7 cellular contexts compared by ENCODE assay signal in genomic region chr3:19934098-19934566, GRCh38. TPM values are rescaled to one million over a fixed set of nuclear protein-coding genes. Genes with fewer than 3 reads are reported as not detected.
DNase-seq lines count a peak whose midpoint lies in the region; ATAC-seq, FAIRE-seq and TF ChIP-seq lines count a peak whose summit lies in the region.

TSS of gene EFHB (minus strand) at chr3:19934217. CDS start at chr3:19934018, 199 bp downstream.

- H3K27ac ChIP-seq in HEK293 (ENCODE audit: extremely low read depth, low read depth, low read length) (no peak within 1 kb of the TSS), body of pancreas (no peak within 1 kb of the TSS), kidney (ENCODE audit: low read depth in 2 of 2, low read length in 2 of 2) (no peak within 1 kb of the TSS)

- peaks cover 17% of the 10 kb centered on the region for H3K4me1 Mint-ChIP-seq in nephron progenitor cell

- no peak for FAIRE-seq in kidney (lab: Jason Lieb, UNC)

- POLR2A ChIA-PET in HEK293 (lab: Yijun Ruan, JAX): no interaction called here

- H3K27me3 Mint-ChIP-seq in nephron progenitor cell (ENCODE audit: low read depth, poor library complexity): peaks cover 11% of the 10 kb centered on the region

- H3K27ac Mint-ChIP-seq in nephron progenitor cell: peak within 1 kb of the TSS; percentile 95

- intact Hi-C loops in body of pancreas (cut with DNase I): no loop called here
- intact Hi-C loops in posterior cingulate gyrus (cut with DNase I): no loop called here
- intact Hi-C loops in kidney (cut with DNase I): no loop called here

- no peak for TF ChIP-seq POLR2A in body of pancreas (IDR thresholded peaks at IDR 0.05)

- DNase-seq in NCI-H2171 treated with DMSO at 0.1 percent for 48 hours (lab: John Stamatoyannopoulos, UW) (peak; percentile 21), body of pancreas (peak; percentile 40 to 65 (median 58)), nephron progenitor cell (peak; percentile 68), G401 (ENCODE audit: low spot score) (no peak), posterior cingulate gyrus (no peak), kidney (no peak)

- H3K27me3 ChIP-seq in body of pancreas: no peaks in the 10 kb centered on the region

- H3K4me1 ChIP-seq in HEK293 (ENCODE audit: control insufficient read depth, insufficient read depth, low read length) (no peaks in the 10 kb centered on the region), body of pancreas (no peaks in the 10 kb centered on the region), kidney (ENCODE audit: control insufficient read depth in 1 of 2, insufficient read depth in 1 of 2, low read depth in 1 of 2, low read length in 2 of 2) (no peaks in the 10 kb centered on the region)

- no peak within 1 kb of the TSS for H3K4me3 ChIP-seq in HEK293 (ENCODE audit: low read depth, low read length)
- H3K4me3 ChIP-seq in body of pancreas: no peak within 1 kb of the TSS
- no peak within 1 kb of the TSS for H3K4me3 ChIP-seq in kidney (ENCODE audit: low read length in 2 of 2)

- ATAC-seq in body of pancreas: peak; percentile 40

- TF ChIP-seq CTCF in HEK293 (tag by site-specific recombination; IDR thresholded peaks at IDR 0.05) (no peak), body of pancreas (IDR thresholded peaks at IDR 0.05) (no peak), nephron progenitor cell (IDR thresholded peaks at IDR 0.05) (no peak), kidney (IDR thresholded peaks at IDR 0.05; ENCODE audit: borderline replicate concordance, extremely low read depth, insufficient read depth) (no peak)

- H3K9ac ChIP-seq in kidney (ENCODE audit: low read length in 2 of 2): no peak within 1 kb of the TSS

- H3K36me3 ChIP-seq in HEK293 (ENCODE audit: control insufficient read depth in 2 of 2, insufficient read depth in 1 of 2, low read length in 2 of 2) (no peaks in the 10 kb centered on the region), body of pancreas (replicated peaks in 1 of 2; ENCODE audit: insufficient read depth in 1 of 2, low read depth in 2 of 2) (no peaks in the 10 kb centered on the region), kidney (ENCODE audit: control insufficient read depth in 1 of 2, insufficient read depth in 2 of 2, low read length in 2 of 2) (no peaks in the 10 kb centered on the region)

- in situ Hi-C loops in G401 (cut with HindIII; ENCODE audit: low sequenced_read_pairs): no loop called here

- no peaks in the 10 kb centered on the region for H3K9me3 Mint-ChIP-seq in nephron progenitor cell

- H3K4me3 Mint-ChIP-seq in nephron progenitor cell: peak within 1 kb of the TSS; percentile 5

- CTCF ChIA-PET in HEK293 (lab: Yijun Ruan, JAX): no interaction called here

- 30 to 40% methylated on average over 4 to 5 of the region's 5 CpGs for WGBS in body of pancreas, 2 donors

- H3K36me3 Mint-ChIP-seq in nephron progenitor cell (ENCODE audit: low read depth): no peaks in the 10 kb centered on the region

- H3K9me3 ChIP-seq in HEK293 (ENCODE audit: control insufficient read depth, insufficient read depth, low read depth, low read length) (no peaks in the 10 kb centered on the region), body of pancreas (no peaks in the 10 kb centered on the region), kidney (ENCODE audit: control insufficient read depth in 1 of 2, low read length in 2 of 2) (no peaks in the 10 kb centered on the region)

TF ChIP-seq in HEK293, 187 proteins besides CTCF, POLR2A, EP300 and RAD21 (continues in another document):
- TF ChIP-seq ZNF610 (tag by site-specific recombination; IDR thresholded peaks at IDR 0.05; ENCODE audit: borderline replicate concordance) (0 out of 2 replicates have a peak, but pooled peaks have one; percentile 33), ZBTB17 (tag by site-specific recombination; IDR thresholded peaks at IDR 0.05) (peak; percentile 64; the same call in 1 of the 2 replicates), ZNF514 (tag by site-specific recombination; IDR thresholded peaks at IDR 0.05) (no peak), ZNF416 (tag by site-specific recombination; IDR thresholded peaks at IDR 0.05) (no peak), ZNF175 (tag by site-specific recombination; IDR thresholded peaks at IDR 0.05) (no peak), KLF16 (tag by site-specific recombination; IDR thresholded peaks at IDR 0.05) (peak; percentile 16; the same call in 1 of the 2 replicates), KLF7 (tag by site-specific recombination; IDR thresholded peaks at IDR 0.05; ENCODE audit: borderline replicate concordance) (no peak), ZFP3 (tag by site-specific recombination; IDR thresholded peaks at IDR 0.05; ENCODE audit: low read depth) (no peak), PRDM10 (tag by site-specific recombination; IDR thresholded peaks at IDR 0.05) (peak; percentile 31; the same call in 1 of the 2 replicates), ZNF239 (tag by site-specific recombination; IDR thresholded peaks at IDR 0.05) (no peak), ZNF580 (tag by site-specific recombination; IDR thresholded peaks at IDR 0.05) (no peak), ZNF37A (tag by site-specific recombination; IDR thresholded peaks at IDR 0.05) (no peak), OSR2 (tag by site-specific recombination; IDR thresholded peaks at IDR 0.05) (no peak), YY2 (tag by site-specific recombination; IDR thresholded peaks at IDR 0.05) (no peak), PATZ1 (tag by site-specific recombination; IDR thresholded peaks at IDR 0.05) (0 out of 2 replicates have a peak, but pooled peaks have one; percentile 26), FEZF1 (tag by site-specific recombination; IDR thresholded peaks at IDR 0.05) (no peak), ZNF266 (tag by site-specific recombination; IDR thresholded peaks at IDR 0.05; ENCODE audit: low read depth) (0 out of 2 replicates have a peak, but pooled peaks have one; percentile 12), SP2 (tag by site-specific recombination; IDR thresholded peaks at IDR 0.05) (0 out of 2 replicates have a peak, but pooled peaks have one; percentile 13), KLF8 (tag by site-specific recombination; IDR thresholded peaks at IDR 0.05) (0 out of 2 replicates have a peak, but pooled peaks have one; percentile 15), ZNF623 (tag by site-specific recombination; IDR thresholded peaks at IDR 0.05) (no peak), ZNF596 (tag by site-specific recombination; IDR thresholded peaks at IDR 0.05) (peak; percentile 91), KLF1 (tag by site-specific recombination; IDR thresholded peaks at IDR 0.05) (0 out of 2 replicates have a peak, but pooled peaks have one; percentile 13), ZNF202 (tag by site-specific recombination; IDR thresholded peaks at IDR 0.05; ENCODE audit: borderline replicate concordance) (peak; percentile 27; the same call in 1 of the 2 replicates)

RNA-seq across cellular contexts. Expression of gene EFHB, which starts in this region (rescaled TPM):
- 1 to 10 TPM in 1 of 2 donors, not detected in 1; 1.3 TPM for total RNA-seq in body of pancreas
- total RNA-seq in G401 (2014; rRNA removed; shearing (Covaris generic)): not detected in 2 replicates
- total RNA-seq in kidney: 2.1 TPM
- polyA plus RNA-seq in kidney (ENCODE audit: insufficient read depth, low read depth, low replicate concordance): 3.5 TPM

Comparison
In these comparisons a context has a peak if more than half of its experiments do, and no peak if none do; other contexts are left out.
1. DNase-seq: peak in NCI-H2171 treated with DMSO at 0.1 percent for 48 hours (single experiment), body of pancreas (4 of 4) and nephron progenitor cell (single experiment); none in G401 (single experiment), posterior cingulate gyrus (0 of 10) and kidney (single experiment).